8 cellular contexts compared by ENCODE assay signal in the genomic region with DNA sequence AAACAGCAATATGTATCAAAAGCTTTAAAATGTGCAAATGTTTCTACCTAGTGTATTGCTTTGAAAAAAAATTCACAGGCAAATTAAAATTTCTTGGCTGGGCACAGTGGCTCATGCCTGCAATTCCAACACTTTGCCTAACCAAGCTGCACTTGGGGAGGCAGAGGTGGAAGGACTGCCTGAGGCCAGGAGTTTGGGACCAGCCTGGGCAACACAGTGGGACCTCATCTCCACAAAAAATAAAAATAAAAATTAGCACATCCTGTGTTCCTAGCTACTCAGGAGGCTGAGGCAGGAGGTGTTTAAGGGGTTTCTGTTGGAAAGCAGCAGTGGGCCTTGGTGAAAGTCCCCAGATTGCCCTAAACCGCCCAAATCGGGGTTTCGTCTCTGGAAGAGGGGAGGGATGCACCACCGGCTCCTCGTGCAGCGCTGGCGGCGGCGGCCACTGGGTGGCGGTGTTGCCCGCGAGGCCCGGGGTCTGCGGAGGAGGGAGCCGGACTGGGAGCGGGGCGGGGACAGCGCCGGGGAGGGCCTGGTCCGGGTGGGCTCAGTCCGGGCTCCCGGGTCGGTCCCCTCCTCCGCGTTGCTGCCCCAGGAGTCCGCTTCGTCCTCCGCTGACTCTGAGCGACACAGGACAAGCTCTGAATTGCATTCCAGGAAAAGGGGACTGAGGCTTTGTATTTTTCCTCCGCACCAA.
A peak's percentile ranks its signal among the peaks of the same experiment; 100 is the strongest.
DNase-seq lines count a peak whose midpoint lies in the region; ATAC-seq and TF ChIP-seq lines count a peak whose summit lies in the region.

No MANE protein-coding gene starts in this region.

- H3K9me3 ChIP-seq in left ventricle myocardium inferior (replicated peaks), result peaks cover 4% of the 10 kb centered on the region
- no peaks in the 10 kb centered on the region for H3K9me3 ChIP-seq in uterus

- H3K36me3 ChIP-seq in left ventricle myocardium inferior, result no peaks in the 10 kb centered on the region
- H3K36me3 ChIP-seq in uterus, result no peaks in the 10 kb centered on the region

- H3K27me3 ChIP-seq in left ventricle myocardium inferior (ENCODE audit: low read depth), result peaks cover 56% of the 10 kb centered on the region
- peaks cover 0 to 4% of the 10 kb centered on the region in 2 donors for H3K27me3 ChIP-seq in uterus

- peak overlapping the region; percentile 69 for H3K4me3 ChIP-seq in left ventricle myocardium inferior
- H3K4me3 ChIP-seq in uterus, result peak overlapping the region in 1 of 2 donors; percentile 20

- peaks cover 14% of the 10 kb centered on the region for H3K27me3 Mint-ChIP-seq in activated naive CD8-positive, alpha-beta T cell treated with anti-CD3 and anti-CD28 coated beads, Interleukin-2, amount 10 ng/mL, durations not matched to agents 7 days and 5 days

- no peaks in the 10 kb centered on the region for H3K9me3 Mint-ChIP-seq in activated naive CD8-positive, alpha-beta T cell treated with anti-CD3 and anti-CD28 coated beads, Interleukin-2, amount 10 ng/mL, durations not matched to agents 7 days and 5 days

- intact Hi-C loops in left ventricle myocardium inferior (cut with micrococcal nuclease), result no loop called here
- intact Hi-C loops in uterus (cut with DNase I; ENCODE audit: low total_unique reads), result no loop called here

- no peaks in the 10 kb centered on the region for H3K36me3 Mint-ChIP-seq in activated naive CD8-positive, alpha-beta T cell treated with anti-CD3 and anti-CD28 coated beads, Interleukin-2, amount 10 ng/mL, durations not matched to agents 7 days and 5 days

- in situ Hi-C loops in GM13976 (cut with MboI; ENCODE audit: low sequenced_read_pairs, unreplicated experiment), result no loop called here

- no peaks in the 10 kb centered on the region for H3K4me1 Mint-ChIP-seq in activated naive CD8-positive, alpha-beta T cell treated with anti-CD3 and anti-CD28 coated beads, Interleukin-2, amount 10 ng/mL, durations not matched to agents 7 days and 5 days

- POLR2A ChIA-PET in activated naive CD8-positive, alpha-beta T cell treated with anti-CD3 and anti-CD28 coated beads, Interleukin-2, amount 10 ng/mL, durations not matched to agents 7 days and 5 days (lab: Charles Lee), result no interaction called here

- ATAC-seq in HG03025 (IDR thresholded peaks at IDR 0.05; ENCODE audit: low FRiP score, unreplicated experiment), result peak; percentile 64
- ATAC-seq in activated naive CD8-positive, alpha-beta T cell treated with anti-CD3 and anti-CD28 coated beads, Interleukin-2, amount 10 ng/mL, durations not matched to agents 7 days and 5 days (ENCODE audit: low read depth), result peak; percentile 79

- no peak overlapping the region for H3K27ac Mint-ChIP-seq in activated naive CD8-positive, alpha-beta T cell treated with anti-CD3 and anti-CD28 coated beads, Interleukin-2, amount 10 ng/mL, durations not matched to agents 7 days and 5 days

- TF ChIP-seq POLR2A in uterus (IDR thresholded peaks at IDR 0.05), result no peak

- TF ChIP-seq CTCF in GM13976 (IDR thresholded peaks at IDR 0.05; ENCODE audit: borderline replicate concordance, control extremely low read depth, extremely low read depth, insufficient read depth, missing control alignments) (peak; percentile 96), left ventricle myocardium inferior (IDR thresholded peaks at IDR 0.05; ENCODE audit: borderline replicate concordance) (peak; percentile 96), uterus (IDR thresholded peaks at IDR 0.05) (peak; percentile 22 to 68 (median 56))

- peaks cover 11% of the 10 kb centered on the region for H3K4me1 ChIP-seq in left ventricle myocardium inferior
- H3K4me1 ChIP-seq in uterus, result no peaks in the 10 kb centered on the region

- DNase-seq in A172 (ENCODE audit: low spot score) (peak; percentile 3), GM13976 (ENCODE audit: low spot score) (peak; percentile 90), RPMI8226 (peak; percentile 54), left ventricle myocardium inferior (peak; percentile 62), pons (ENCODE audit: low spot score) (peak; percentile 37), uterus (peak in 1 of 2 donors; percentile 22)
- peak; percentile 77 for DNase-seq in activated naive CD8-positive, alpha-beta T cell treated with anti-CD3 and anti-CD28 coated beads, Interleukin-2, amount 10 ng/mL, durations not matched to agents 7 days and 5 days

- no peak overlapping the region for H3K27ac ChIP-seq in left ventricle myocardium inferior (replicated peaks)
- H3K27ac ChIP-seq in uterus, result no peak overlapping the region

- no peak overlapping the region for H3K4me3 Mint-ChIP-seq in activated naive CD8-positive, alpha-beta T cell treated with anti-CD3 and anti-CD28 coated beads, Interleukin-2, amount 10 ng/mL, durations not matched to agents 7 days and 5 days
